Comparison of ENCODE assay signal across 8 cellular contexts in the genomic region with DNA sequence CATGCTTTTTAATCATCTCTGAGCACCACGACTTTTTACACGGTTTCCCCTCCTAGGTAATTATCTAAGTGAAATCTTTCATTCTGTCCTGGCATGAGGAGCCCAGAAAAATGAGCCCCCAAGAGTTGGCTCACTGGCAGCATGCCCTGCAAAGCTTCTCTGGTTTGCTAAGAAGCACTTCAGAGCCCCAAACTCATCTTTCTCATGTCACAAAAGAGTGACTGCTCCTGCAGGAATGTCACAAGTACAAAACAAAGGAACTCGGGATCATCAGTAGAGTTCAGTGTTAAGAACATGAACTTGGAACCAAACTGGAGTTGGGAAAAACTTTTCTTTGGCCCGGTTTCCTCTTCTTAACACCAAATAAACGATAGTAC.
DNase-seq lines count a peak whose midpoint lies in the region; ATAC-seq and TF ChIP-seq lines count a peak whose summit lies in the region.

No MANE protein-coding gene starts in this region.

- H3K36me3 Mint-ChIP-seq in activated naive CD4-positive, alpha-beta T cell treated with anti-CD3 and anti-CD28 coated beads, Interleukin-2, amount 50 U/mL, for 24 hours = no peaks in the 10 kb centered on the region
- H3K36me3 Mint-ChIP-seq in memory B cell = no peaks in the 10 kb centered on the region

- peaks cover 49% of the 10 kb centered on the region for H3K4me1 Mint-ChIP-seq in activated naive CD4-positive, alpha-beta T cell treated with anti-CD3 and anti-CD28 coated beads, Interleukin-2, amount 50 U/mL, for 24 hours
- H3K4me1 Mint-ChIP-seq in memory B cell = peaks cover 7% of the 10 kb centered on the region

- no peaks in the 10 kb centered on the region for H3K27me3 Mint-ChIP-seq in activated naive CD4-positive, alpha-beta T cell treated with anti-CD3 and anti-CD28 coated beads, Interleukin-2, amount 50 U/mL, for 24 hours
- peaks cover 4% of the 10 kb centered on the region for H3K27me3 Mint-ChIP-seq in memory B cell

- no peak for TF ChIP-seq POLR2A in body of pancreas (IDR thresholded peaks at IDR 0.05)

- no peak for TF ChIP-seq CTCF in body of pancreas (IDR thresholded peaks at IDR 0.05)

- H3K27me3 ChIP-seq in body of pancreas = peaks cover 0 to 4% of the 10 kb centered on the region in 2 donors

- H3K4me3 ChIP-seq in body of pancreas (peak overlapping the region; percentile 18 to 37), urinary bladder (ENCODE audit: low read depth, low read length) (peak overlapping the region; percentile 61)

- H3K4me1 ChIP-seq in body of pancreas (peaks cover 3% of the 10 kb centered on the region), urinary bladder (ENCODE audit: insufficient read depth) (no peaks in the 10 kb centered on the region)

- WGBS in body of pancreas, 2 donors = 1 to 5% methylated on average over 5 of the region's 5 CpGs
- 9% methylated on average over 5 of the region's 5 CpGs for WGBS in urinary bladder

- H3K27ac ChIP-seq in body of pancreas (peak overlapping the region in 3 of 4 donors; percentile 6 to 68 (median 58)), urinary bladder (ENCODE audit: low read depth) (peak overlapping the region; percentile 30)

- H3K9me3 ChIP-seq in body of pancreas = no peaks in the 10 kb centered on the region

- no peaks in the 10 kb centered on the region for H3K9me3 Mint-ChIP-seq in activated naive CD4-positive, alpha-beta T cell treated with anti-CD3 and anti-CD28 coated beads, Interleukin-2, amount 50 U/mL, for 24 hours
- no peaks in the 10 kb centered on the region for H3K9me3 Mint-ChIP-seq in memory B cell

- peak overlapping the region; percentile 85 for H3K4me3 Mint-ChIP-seq in activated naive CD4-positive, alpha-beta T cell treated with anti-CD3 and anti-CD28 coated beads, Interleukin-2, amount 50 U/mL, for 24 hours
- peak overlapping the region; percentile 87 for H3K4me3 Mint-ChIP-seq in memory B cell

- DNase-seq in activated naive CD4-positive, alpha-beta T cell treated with Interleukin-2 at 50 U/mL for 16 hours = no peak
- peak in 2 of 4 donors; percentile 8 to 16 for DNase-seq in body of pancreas
- no peak for DNase-seq in memory B cell (ENCODE audit: low spot score in 2 of 2)
- DNase-seq in activated CD8-positive, alpha-beta memory T cell treated with anti-CD3 and anti-CD28 coated beads for 24 hours = no peak
- DNase-seq in GF-D8 (lab: John Stamatoyannopoulos, UW) = no peak

- H3K36me3 ChIP-seq in body of pancreas (replicated peaks in 1 of 2; ENCODE audit: insufficient read depth in 1 of 2, low read depth in 2 of 2) = no peaks in the 10 kb centered on the region
- no peaks in the 10 kb centered on the region for H3K36me3 ChIP-seq in urinary bladder (ENCODE audit: insufficient read depth)

- intact Hi-C loops in body of pancreas (cut with DNase I) = no loop called here

- H3K27ac Mint-ChIP-seq in activated naive CD4-positive, alpha-beta T cell treated with anti-CD3 and anti-CD28 coated beads, Interleukin-2, amount 50 U/mL, for 24 hours = peak overlapping the region; percentile 73
- H3K27ac Mint-ChIP-seq in memory B cell = peak overlapping the region; percentile 90

- ATAC-seq in body of pancreas (peak; percentile 16), memory B cell (ENCODE audit: low read depth) (no peak), GM18517 (IDR thresholded peaks at IDR 0.05; ENCODE audit: unreplicated experiment) (no peak)
